ENCODE assay signal across 25 cellular contexts in genomic region chr13:56182598-56182997, GRCh38.
"Had no signal": no experiment of that assay in that cellular context is flagged by ENCODE, and none has a peak within 500 bp of the region (broad histone marks: within the 10 kb centered on the region; RNA-seq: fewer than 3 reads in every experiment).

No MANE protein-coding gene starts in this region.

- H3K27me3 ChIP-seq: neural progenitor cell, ovary, right lobe of liver, sigmoid colon, suprapubic skin, testis, tibial artery, transverse colon, upper lobe of right lung, uterus had no signal

- H3K27ac ChIP-seq: neural progenitor cell, ovary, parathyroid adenoma, psoas muscle, right lobe of liver, sigmoid colon, suprapubic skin, testis, tibial artery, transverse colon, upper lobe of right lung, uterus had no signal

- H3K4me1 ChIP-seq: neural progenitor cell, parathyroid adenoma, psoas muscle, right lobe of liver, sigmoid colon, suprapubic skin, testis, tibial artery, transverse colon, upper lobe of right lung, uterus had no signal

- H3K79me2 ChIP-seq: parathyroid adenoma had no signal

- H2AFZ ChIP-seq: neural progenitor cell, parathyroid adenoma had no signal

- H3K36me3 ChIP-seq: neural progenitor cell, ovary, right lobe of liver, sigmoid colon, suprapubic skin, tibial artery, transverse colon, upper lobe of right lung, uterus had no signal

- ATAC-seq: natural killer cell; psoas muscle; right cardiac atrium; stimulated activated memory B cell treated with anti-CD40 and anti-IgM and Interleukin-4, amounts not matched to agents 10 μg/mL and 1 μg/mL and 100 μg/mL, for 72 hours; stimulated activated naive CD8-positive, alpha-beta T cell treated with anti-CD3 and anti-CD28 coated beads, Interleukin-15, amount 100 ng/mL, for 72 hours; stimulated activated naive CD8-positive, alpha-beta T cell treated with anti-CD3 and anti-CD28 coated beads, Interleukin-15, Interleukin-2, amounts not matched to agents 100 U/mL and 50 U/mL, for 24 hours; upper lobe of right lung had no signal

- FAIRE-seq: small intestine had no signal

- DNase-seq: natural killer cell; occipital lobe; ovary; psoas muscle; right lobe of liver; sigmoid colon; small intestine; stimulated activated CD4-positive, alpha-beta T cell treated with anti-CD3 and anti-CD28 coated beads, Interleukin-15, amount 100 ng/mL, for 24 hours; stimulated activated CD4-positive, alpha-beta T cell treated with anti-CD3 and anti-CD28 coated beads, Interleukin-2, amount 100 ng/mL, for 24 hours; stimulated activated CD4-positive, alpha-beta T cell treated with anti-CD3 and anti-CD28 coated beads, Interleukin-2, amount 100 ng/mL, for 48 hours; stimulated activated CD4-positive, alpha-beta T cell treated with anti-CD3 and anti-CD28 coated beads, Interleukin-4, amount 100 ng/mL, for 24 hours; stimulated activated naive CD4-positive, alpha-beta T cell; stimulated activated naive CD8-positive, alpha-beta T cell treated with anti-CD3 and anti-CD28 coated beads, Interleukin-15, amount 100 ng/mL, for 72 hours; stimulated activated naive CD8-positive, alpha-beta T cell treated with anti-CD3 and anti-CD28 coated beads, Interleukin-15, Interleukin-2, amounts not matched to agents 100 U/mL and 50 U/mL, for 24 hours; substantia nigra; testis; tibial artery; transverse colon; upper lobe of right lung; uterus had no signal

- H3K9ac ChIP-seq: neural progenitor cell, parathyroid adenoma had no signal

- H3K9me3 ChIP-seq: ovary, psoas muscle, right lobe of liver, sigmoid colon, testis, upper lobe of right lung, uterus had no signal

- H3K4me2 ChIP-seq: neural progenitor cell had no signal

- H3K4me3 ChIP-seq: neural progenitor cell, ovary, psoas muscle, right lobe of liver, sigmoid colon, suprapubic skin, testis, tibial artery, transverse colon, upper lobe of right lung, uterus had no signal
